In the genomic region with DNA sequence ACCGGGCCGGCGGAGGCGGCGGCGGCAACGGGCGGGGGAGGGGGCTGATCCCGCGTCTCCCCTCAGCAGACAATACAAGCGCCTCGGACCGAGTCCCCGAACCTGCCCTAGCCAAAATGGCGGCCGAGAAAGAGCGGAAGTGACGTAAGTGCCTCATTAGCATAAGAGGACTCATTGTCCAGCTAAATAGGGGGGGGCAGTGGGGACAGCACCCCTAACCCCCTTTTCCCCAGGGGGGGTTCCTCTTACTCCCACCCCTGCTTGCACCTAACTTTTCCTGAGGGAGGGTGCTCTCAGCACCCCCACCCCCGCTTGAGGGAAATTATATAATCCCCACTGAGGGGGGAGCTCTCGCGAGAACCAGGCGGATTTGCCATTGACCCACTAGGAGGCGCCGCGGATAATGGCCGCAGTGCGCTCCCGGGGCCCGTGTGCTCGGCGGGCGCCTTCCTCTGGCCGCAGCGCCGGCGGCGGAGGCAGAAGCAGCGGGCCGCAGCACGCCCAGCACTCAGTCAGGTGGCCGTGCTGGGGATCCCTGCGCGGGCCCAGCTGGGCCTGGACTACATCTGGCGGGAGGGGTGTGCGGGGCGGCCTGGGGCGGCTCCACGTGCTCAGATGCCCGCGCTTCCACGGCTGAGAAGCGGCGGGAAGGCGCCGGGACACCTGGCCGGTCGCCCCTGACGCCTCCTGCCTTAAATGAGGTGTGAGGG, we compare ENCODE assay signal across 1 cellular context.
TF ChIP-seq lines count a peak whose summit lies in the region.

ADNP (minus strand) TSS at position 132 of the 710 bp plus-strand sequence. CDS start 27,441 bp downstream, outside the sequence.

TF ChIP-seq in WTC11, 78 proteins besides CTCF, POLR2A, EP300 and RAD21 (continued from another document):
- TF ChIP-seq, protein P1, sequence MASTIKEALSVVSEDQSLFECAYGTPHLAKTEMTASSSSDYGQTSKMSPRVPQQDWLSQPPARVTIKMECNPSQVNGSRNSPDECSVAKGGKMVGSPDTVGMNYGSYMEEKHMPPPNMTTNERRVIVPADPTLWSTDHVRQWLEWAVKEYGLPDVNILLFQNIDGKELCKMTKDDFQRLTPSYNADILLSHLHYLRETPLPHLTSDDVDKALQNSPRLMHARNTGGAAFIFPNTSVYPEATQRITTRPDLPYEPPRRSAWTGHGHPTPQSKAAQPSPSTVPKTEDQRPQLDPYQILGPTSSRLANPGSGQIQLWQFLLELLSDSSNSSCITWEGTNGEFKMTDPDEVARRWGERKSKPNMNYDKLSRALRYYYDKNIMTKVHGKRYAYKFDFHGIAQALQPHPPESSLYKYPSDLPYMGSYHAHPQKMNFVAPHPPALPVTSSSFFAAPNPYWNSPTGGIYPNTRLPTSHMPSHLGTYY (CRISPR knock-in tag; IDR thresholded peaks at IDR 0.05) = peak; percentile 81; the same call in 1 of the 2 replicates
- TF ChIP-seq ZNF138 (CRISPR knock-in tag; conservative IDR thresholded peaks at IDR 0.05) = peak; percentile 86
- peak; percentile 55; the same call in 1 of the 2 replicates for TF ChIP-seq NFATC4 (CRISPR knock-in tag; IDR thresholded peaks at IDR 0.05)
- 0 out of 2 replicates have a peak, but pooled peaks have one; percentile 49 for TF ChIP-seq CDX4 (CRISPR knock-in tag; IDR thresholded peaks at IDR 0.05; ENCODE audit: borderline replicate concordance)
- no peak for TF ChIP-seq ZNF396 (CRISPR knock-in tag; IDR thresholded peaks at IDR 0.05; ENCODE audit: borderline replicate concordance)
- peak; percentile 88 for TF ChIP-seq TEAD4 (CRISPR knock-in tag; IDR thresholded peaks at IDR 0.05)
- TF ChIP-seq, protein P2, sequence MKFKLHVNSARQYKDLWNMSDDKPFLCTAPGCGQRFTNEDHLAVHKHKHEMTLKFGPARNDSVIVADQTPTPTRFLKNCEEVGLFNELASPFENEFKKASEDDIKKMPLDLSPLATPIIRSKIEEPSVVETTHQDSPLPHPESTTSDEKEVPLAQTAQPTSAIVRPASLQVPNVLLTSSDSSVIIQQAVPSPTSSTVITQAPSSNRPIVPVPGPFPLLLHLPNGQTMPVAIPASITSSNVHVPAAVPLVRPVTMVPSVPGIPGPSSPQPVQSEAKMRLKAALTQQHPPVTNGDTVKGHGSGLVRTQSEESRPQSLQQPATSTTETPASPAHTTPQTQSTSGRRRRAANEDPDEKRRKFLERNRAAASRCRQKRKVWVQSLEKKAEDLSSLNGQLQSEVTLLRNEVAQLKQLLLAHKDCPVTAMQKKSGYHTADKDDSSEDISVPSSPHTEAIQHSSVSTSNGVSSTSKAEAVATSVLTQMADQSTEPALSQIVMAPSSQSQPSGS (CRISPR knock-in tag; IDR thresholded peaks at IDR 0.05; ENCODE audit: borderline replicate concordance, low read depth) = peak; percentile 91
- peak; percentile 96 for TF ChIP-seq ZNF232 (CRISPR knock-in tag; IDR thresholded peaks at IDR 0.05)
- TF ChIP-seq NFYB (CRISPR knock-in tag; conservative IDR thresholded peaks at IDR 0.05; ENCODE audit: low read depth) = peak; percentile 56
- TF ChIP-seq SOX15 (CRISPR knock-in tag; IDR thresholded peaks at IDR 0.05) = no peak
